In the genomic region with DNA sequence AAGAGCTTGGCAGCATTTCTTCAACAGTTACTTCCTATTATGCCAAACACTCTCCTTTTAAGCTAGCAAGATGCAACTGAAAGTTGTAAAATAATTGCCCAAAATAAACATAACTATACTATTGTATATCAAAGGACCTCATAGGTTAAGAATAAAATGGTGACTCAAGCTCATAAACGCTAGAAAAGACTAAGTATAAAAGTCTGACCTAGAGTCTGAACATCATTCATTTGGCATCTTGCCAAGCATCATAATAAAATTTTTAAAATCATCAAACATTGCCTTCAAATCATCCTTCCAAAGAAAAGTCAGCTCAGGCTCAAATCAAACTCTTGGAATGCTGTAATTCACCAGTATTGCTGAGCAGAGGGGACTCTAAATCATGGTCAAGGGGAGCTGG, we compare ENCODE assay signal across 25 cellular contexts.
"Had no signal": no experiment of that assay in that cellular context is flagged by ENCODE, and none has a peak within 500 bp of the region (broad histone marks: within the 10 kb centered on the region; RNA-seq: fewer than 3 reads in every experiment).

No MANE protein-coding gene starts in this region.

- H3K27ac Mint-ChIP-seq: activated CD4-positive, alpha-beta T cell treated with anti-CD3 and anti-CD28 coated beads, Interleukin-2, amount 10 ng/mL, durations not matched to agents 24 days and 14 days; activated CD8-positive, alpha-beta memory T cell treated with anti-CD3 and anti-CD28 coated beads, Interleukin-2, amount 10 ng/mL, durations not matched to agents 7 days and 5 days; activated naive CD4-positive, alpha-beta T cell treated with anti-CD3 and anti-CD28 coated beads, Interleukin-2, amount 50 U/mL, for 24 hours; activated T-cell treated with anti-CD3 and anti-CD28 coated beads, Interleukin-2, amount 50 U/mL, for 24 hours; activated T-helper 1 cell treated with anti-CD3 and anti-CD28 coated beads, Interleukin-12 subunit alpha, Interleukin-12 subunit beta, Interleukin-2, Interleukin-4 antibody, amounts not matched to agents 30 ng/mL and 10 ng/mL and 1 ng/mL, durations not matched to agents 14 hours and 24 hours and 36 hours; T-helper 1 cell treated with Interleukin-12 subunit alpha and Interleukin-12 subunit beta and Interleukin-4 antibody, amounts not matched to agents 30 μg/mL and 1 μg/mL, for 36 hours; WTC11 had no signal

- H3K9me3 Mint-ChIP-seq: activated CD4-positive, alpha-beta T cell treated with anti-CD3 and anti-CD28 coated beads, Interleukin-2, amount 10 ng/mL, durations not matched to agents 24 days and 14 days; activated naive CD4-positive, alpha-beta T cell treated with anti-CD3 and anti-CD28 coated beads, Interleukin-2, amount 50 U/mL, for 24 hours; activated T-cell treated with anti-CD3 and anti-CD28 coated beads, Interleukin-2, amount 50 U/mL, for 24 hours; activated T-helper 1 cell treated with anti-CD3 and anti-CD28 coated beads, Interleukin-12 subunit alpha, Interleukin-12 subunit beta, Interleukin-2, Interleukin-4 antibody, amounts not matched to agents 30 ng/mL and 10 ng/mL and 1 ng/mL, durations not matched to agents 14 hours and 24 hours and 36 hours; central memory CD8-positive, alpha-beta T cell; T-helper 1 cell treated with Interleukin-12 subunit alpha and Interleukin-12 subunit beta and Interleukin-4 antibody, amounts not matched to agents 30 μg/mL and 1 μg/mL, for 36 hours had no signal

- H3K4me1 ChIP-seq: body of pancreas had no signal

- ATAC-seq: activated CD8-positive, alpha-beta memory T cell treated with anti-CD3 and anti-CD28 coated beads, Interleukin-2, amount 10 ng/mL, durations not matched to agents 7 days and 5 days; body of pancreas; SK-N-SH treated with all-trans-retinoic acid at 6 μM for 48 hours; WTC11 had no signal

- H3K36me3 Mint-ChIP-seq: activated CD8-positive, alpha-beta memory T cell treated with anti-CD3 and anti-CD28 coated beads, Interleukin-2, amount 10 ng/mL, durations not matched to agents 7 days and 5 days; activated naive CD4-positive, alpha-beta T cell treated with anti-CD3 and anti-CD28 coated beads, Interleukin-2, amount 50 U/mL, for 24 hours; WTC11 had no signal

- H3K4me3 Mint-ChIP-seq: activated CD4-positive, alpha-beta T cell treated with anti-CD3 and anti-CD28 coated beads, Interleukin-2, amount 10 ng/mL, durations not matched to agents 24 days and 14 days; activated CD8-positive, alpha-beta memory T cell treated with anti-CD3 and anti-CD28 coated beads, Interleukin-2, amount 10 ng/mL, durations not matched to agents 7 days and 5 days; activated naive CD4-positive, alpha-beta T cell treated with anti-CD3 and anti-CD28 coated beads, Interleukin-2, amount 50 U/mL, for 24 hours; activated T-cell treated with anti-CD3 and anti-CD28 coated beads, Interleukin-2, amount 50 U/mL, for 24 hours; activated T-helper 1 cell treated with anti-CD3 and anti-CD28 coated beads, Interleukin-12 subunit alpha, Interleukin-12 subunit beta, Interleukin-2, Interleukin-4 antibody, amounts not matched to agents 30 ng/mL and 10 ng/mL and 1 ng/mL, durations not matched to agents 14 hours and 24 hours and 36 hours; central memory CD8-positive, alpha-beta T cell; T-helper 1 cell treated with Interleukin-12 subunit alpha and Interleukin-12 subunit beta and Interleukin-4 antibody, amounts not matched to agents 30 μg/mL and 1 μg/mL, for 36 hours; WTC11 had no signal

- H3K4me1 Mint-ChIP-seq: activated CD4-positive, alpha-beta T cell treated with anti-CD3 and anti-CD28 coated beads, Interleukin-2, amount 10 ng/mL, durations not matched to agents 24 days and 14 days; activated CD8-positive, alpha-beta memory T cell treated with anti-CD3 and anti-CD28 coated beads, Interleukin-2, amount 10 ng/mL, durations not matched to agents 7 days and 5 days; activated naive CD4-positive, alpha-beta T cell treated with anti-CD3 and anti-CD28 coated beads, Interleukin-2, amount 50 U/mL, for 24 hours; central memory CD8-positive, alpha-beta T cell had no signal

- H3K27me3 Mint-ChIP-seq: activated CD4-positive, alpha-beta T cell treated with anti-CD3 and anti-CD28 coated beads, Interleukin-2, amount 10 ng/mL, durations not matched to agents 24 days and 14 days had no signal

- H3K27ac ChIP-seq: body of pancreas, SJSA1 had no signal

- H3K36me3 ChIP-seq: SJSA1 had no signal

- H3K4me3 ChIP-seq: body of pancreas, SJSA1 had no signal

- DNase-seq: activated CD4-positive, alpha-beta T cell treated with anti-CD3 and anti-CD28 coated beads for 1 hour; activated CD4-positive, alpha-beta T cell treated with anti-CD3 and anti-CD28 coated beads, Interleukin-2, amount 10 ng/mL, durations not matched to agents 24 days and 14 days; activated CD4-positive, alpha-beta T cell treated with anti-CD3 and anti-CD28 coated beads, Interleukin-2, amount 50 U/mL, for 48 hours; activated CD8-positive, alpha-beta memory T cell treated with anti-CD3 and anti-CD28 coated beads, Interleukin-2, amount 10 ng/mL, durations not matched to agents 7 days and 5 days; activated effector memory CD4-positive, alpha-beta T cell treated with Interleukin-2 at 50 U/mL for 16 hours; activated naive CD4-positive, alpha-beta T cell; activated T-cell treated with anti-CD3 and anti-CD28 coated beads, Interleukin-2, amount 50 U/mL, for 24 hours; aorta; body of pancreas; MM.1S; NCI-H1105; NCI-H146; NCI-H187 treated with DMSO at 0.1 percent for 48 hours; NCI-H2081 treated with DMSO at 0.1 percent for 48 hours; NCI-H446; NCI-H524; SHP77; SW 1271 had no signal

- H3K9me3 ChIP-seq: body of pancreas had no signal

- H3K27me3 ChIP-seq: body of pancreas, SJSA1 had no signal
